Comparison of ENCODE assay signal across 11 cellular contexts in genomic region chr9:134591573-134591981, GRCh38. TPM values are rescaled to one million over a fixed set of nuclear protein-coding genes. Genes with fewer than 3 reads are reported as not detected.
DNase-seq lines count a peak whose midpoint lies in the region; ATAC-seq and TF ChIP-seq lines count a peak whose summit lies in the region.
"Had no signal": no experiment of that assay in that cellular context is flagged by ENCODE, and none has a peak within 500 bp of the region (broad histone marks: within the 10 kb centered on the region; RNA-seq: fewer than 3 reads in every experiment).

No MANE protein-coding gene starts in this region.

- no peak overlapping the region for H3K27ac Mint-ChIP-seq in effector memory CD8-positive, alpha-beta T cell
- H3K27ac Mint-ChIP-seq: naive thymus-derived CD4-positive, alpha-beta T cell had no signal

- in situ Hi-C loops in GM13976 (cut with MboI; ENCODE audit: low sequenced_read_pairs, unreplicated experiment) = no loop called here

- no peaks in the 10 kb centered on the region for H3K4me1 Mint-ChIP-seq in effector memory CD8-positive, alpha-beta T cell (ENCODE audit: low read depth in 2 of 2)
- H3K4me1 Mint-ChIP-seq: naive thymus-derived CD4-positive, alpha-beta T cell had no signal

- no peak overlapping the region for H3K4me3 Mint-ChIP-seq in effector memory CD8-positive, alpha-beta T cell
- H3K4me3 Mint-ChIP-seq: naive thymus-derived CD4-positive, alpha-beta T cell had no signal

- H3K36me3 Mint-ChIP-seq in effector memory CD8-positive, alpha-beta T cell (ENCODE audit: insufficient read depth) = no peaks in the 10 kb centered on the region
- H3K36me3 Mint-ChIP-seq: naive thymus-derived CD4-positive, alpha-beta T cell had no signal

- H3K9me3 Mint-ChIP-seq in effector memory CD8-positive, alpha-beta T cell = no peaks in the 10 kb centered on the region
- H3K9me3 Mint-ChIP-seq: naive thymus-derived CD4-positive, alpha-beta T cell had no signal

- H3K4me3 ChIP-seq in left ventricle myocardium inferior = no peak overlapping the region
- H3K4me3 ChIP-seq in skeletal muscle tissue (ENCODE audit: low read length in 3 of 3) = no peak overlapping the region

- peaks cover 29 to 45% of the 10 kb centered on the region in 2 donors for H3K27me3 Mint-ChIP-seq in effector memory CD8-positive, alpha-beta T cell

- H3K9me3 ChIP-seq in left ventricle myocardium inferior (replicated peaks) (no peaks in the 10 kb centered on the region), skeletal muscle tissue (ENCODE audit: control insufficient read depth in 3 of 3, low read length in 3 of 3) (no peaks in the 10 kb centered on the region)

- ATAC-seq in effector memory CD8-positive, alpha-beta T cell (replicated peaks) = no peak
- ATAC-seq in GM21529 (IDR thresholded peaks at IDR 0.05; ENCODE audit: unreplicated experiment) = no peak
- ATAC-seq: naive thymus-derived CD4-positive, alpha-beta T cell had no signal

- no peaks in the 10 kb centered on the region for H3K4me1 ChIP-seq in left ventricle myocardium inferior
- H3K4me1 ChIP-seq in skeletal muscle tissue (ENCODE audit: control insufficient read depth in 3 of 3, insufficient read depth in 3 of 3, low read length in 3 of 3) = peaks cover 0 to 8% (median 6%) of the 10 kb centered on the region in 3 donors

- TF ChIP-seq CTCF in left ventricle myocardium inferior (IDR thresholded peaks at IDR 0.05; ENCODE audit: borderline replicate concordance) (no peak), GM13976 (IDR thresholded peaks at IDR 0.05; ENCODE audit: borderline replicate concordance, control extremely low read depth, extremely low read depth, insufficient read depth, missing control alignments) (no peak)

- H3K27ac ChIP-seq in left ventricle myocardium inferior (replicated peaks) (peak overlapping the region; percentile 69), skeletal muscle tissue (ENCODE audit: low read depth, low read length) (peak overlapping the region; percentile 68)

- no peak overlapping the region for H3K9ac ChIP-seq in skeletal muscle tissue (ENCODE audit: low read depth in 1 of 3, low read length in 3 of 3)

- peaks cover 48% of the 10 kb centered on the region for H3K27me3 ChIP-seq in left ventricle myocardium inferior (ENCODE audit: low read depth)
- H3K27me3 ChIP-seq in skeletal muscle tissue (ENCODE audit: control insufficient read depth in 3 of 3, insufficient read depth in 3 of 3, low read length in 3 of 3) = peaks cover 5 to 21% (median 20%) of the 10 kb centered on the region in 3 donors

- DNase-seq in GM03348 (ENCODE audit: low spot score) (peak; percentile 90), amniotic epithelial cell (ENCODE audit: low read depth) (peak; percentile 72), left ventricle myocardium inferior (no peak), GM13976 (ENCODE audit: low spot score) (no peak), 8988T (no peak)
- DNase-seq in effector memory CD8-positive, alpha-beta T cell = no peak
- DNase-seq: Karpas-422; naive thymus-derived CD4-positive, alpha-beta T cell; NCI-H446 had no signal

- intact Hi-C loops in left ventricle myocardium inferior (cut with micrococcal nuclease) = no loop called here

- H3K36me3 ChIP-seq in left ventricle myocardium inferior (no peaks in the 10 kb centered on the region), skeletal muscle tissue (ENCODE audit: control insufficient read depth in 3 of 3, insufficient read depth in 3 of 3, low read length in 3 of 3) (no peaks in the 10 kb centered on the region)

RNA-seq across cellular contexts. Expression of gene COL5A1, which starts 50.0 kb away (rescaled TPM):
- total RNA-seq in left ventricle myocardium inferior (13.9 TPM), skeletal muscle tissue (258 TPM)

Comparison
In these comparisons a context has a peak if more than half of its experiments do, and no peak if none do; other contexts are left out.
1. DNase-seq: peak in GM03348 (single experiment) and amniotic epithelial cell (single experiment); none in left ventricle myocardium inferior (single experiment), effector memory CD8-positive, alpha-beta T cell (0 of 3), GM13976 (single experiment) and 8988T (single experiment).
2. RNA of gene COL5A1, which starts 50.0 kb away (total RNA-seq): 258 TPM in skeletal muscle tissue (single experiment); 13.9 TPM in left ventricle myocardium inferior (single experiment); every median in the first group is over 10 times any median in the second.